Comparison of ENCODE assay signal across 25 cellular contexts in the genomic region with DNA sequence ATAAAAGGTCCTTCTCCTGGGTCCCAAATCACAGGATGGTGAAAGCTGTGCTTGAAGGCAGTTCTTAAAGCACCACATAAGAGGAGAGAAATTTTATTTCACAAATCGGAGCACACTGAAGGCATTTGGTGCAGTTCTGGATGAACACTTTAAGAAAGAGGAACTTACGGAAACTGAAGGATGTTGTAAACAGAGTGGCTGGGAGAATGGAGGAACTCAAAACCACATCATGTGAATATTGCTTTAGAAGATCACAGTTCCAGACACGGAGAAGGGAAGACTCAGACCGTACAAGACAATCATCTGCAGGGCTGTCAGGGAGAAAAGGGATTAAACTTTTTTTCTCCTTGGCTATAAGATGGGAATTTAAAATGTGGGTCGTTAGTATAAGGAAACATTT. TPM values are rescaled to one million over a fixed set of nuclear protein-coding genes. Genes with fewer than 3 reads are reported as not detected.
A peak's percentile ranks its signal among the peaks of the same experiment; 100 is the strongest.
DNase-seq lines count a peak whose midpoint lies in the region; ATAC-seq and TF ChIP-seq lines count a peak whose summit lies in the region.
"Had no signal": no experiment of that assay in that cellular context is flagged by ENCODE, and none has a peak within 500 bp of the region (broad histone marks: within the 10 kb centered on the region; RNA-seq: fewer than 3 reads in every experiment).

No MANE protein-coding gene starts in this region.

- peaks cover 12% of the 10 kb centered on the region for H3K27me3 Mint-ChIP-seq in activated T-helper 17 cell treated with anti-CD3 and anti-CD28 coated beads, Interleukin-2, amount 50 U/mL, for 72 hours

- H3K27ac Mint-ChIP-seq in activated T-helper 17 cell treated with anti-CD3 and anti-CD28 coated beads, Interleukin-2, amount 50 U/mL, for 72 hours = no peak overlapping the region
- H3K27ac Mint-ChIP-seq: activated CD4-positive, alpha-beta T cell treated with anti-CD3 and anti-CD28 coated beads, Interleukin-2, amount 10 ng/mL, durations not matched to agents 24 days and 14 days; activated naive CD8-positive, alpha-beta T cell treated with anti-CD3 and anti-CD28 coated beads, Interleukin-2, amount 50 U/mL, for 24 hours; activated T-helper 2 cell treated with anti-CD3 and anti-CD28 coated beads, Interferon-gamma antibody, Interleukin-2, Interleukin-4, amounts not matched to agents 10 μg/mL and 5 μg/mL and 100 μg/mL, durations not matched to agents 14 hours and 24 hours and 36 hours; CD8-positive, alpha-beta memory T cell; GM23338 had no signal

- intact Hi-C loops in mucosa of descending colon (cut with DNase I, micrococcal nuclease) (no loop called here), ascending aorta (cut with DNase I) (no loop called here)

- H3K36me3 ChIP-seq in mucosa of descending colon (ENCODE audit: low read depth) (no peaks in the 10 kb centered on the region), ascending aorta (no peaks in the 10 kb centered on the region)
- H3K36me3 ChIP-seq: breast epithelium, vagina had no signal

- no peak for TF ChIP-seq CTCF in mucosa of descending colon (IDR thresholded peaks at IDR 0.05)
- no peak for TF ChIP-seq CTCF in ascending aorta (IDR thresholded peaks at IDR 0.05)

- peak; percentile 38 for ATAC-seq in mucosa of descending colon
- ATAC-seq in activated T-helper 17 cell treated with anti-CD3 and anti-CD28 coated beads, Interleukin-2, amount 50 U/mL, for 72 hours (replicated peaks) = no peak
- ATAC-seq: activated naive CD8-positive, alpha-beta T cell treated with anti-CD3 and anti-CD28 coated beads, Interleukin-2, amount 50 U/mL, for 24 hours; GM23338; PC-3 had no signal

- H3K4me1 ChIP-seq in mucosa of descending colon (ENCODE audit: low read depth) (no peaks in the 10 kb centered on the region), ascending aorta (no peaks in the 10 kb centered on the region)
- H3K4me1 ChIP-seq: breast epithelium, vagina had no signal

- DNase-seq in Ammon's horn (ENCODE audit: low spot score) = peak; percentile 57
- peak; percentile 83 for DNase-seq in KBM-7
- peak; percentile 92 for DNase-seq in SKM-1 (lab: John Stamatoyannopoulos, UW; ENCODE audit: unreplicated experiment)
- DNase-seq in mucosa of descending colon = no peak
- no peak for DNase-seq in ascending aorta (ENCODE audit: low spot score in 2 of 2)
- no peak for DNase-seq in T-helper 1 cell
- DNase-seq in GM03348 (ENCODE audit: low spot score) = no peak
- DNase-seq: activated CD4-positive, alpha-beta T cell treated with anti-CD3 and anti-CD28 coated beads, Interleukin-2, amount 10 ng/mL, durations not matched to agents 24 days and 14 days; activated naive CD8-positive, alpha-beta T cell treated with anti-CD3 and anti-CD28 coated beads, Interleukin-2, amount 50 U/mL, for 24 hours; CD8-positive, alpha-beta memory T cell; kidney glomerular epithelial cell; midbrain; NCI-H1092 treated with DMSO at 0.1 percent for 48 hours; NCI-H524 treated with DMSO at 0.1 percent for 48 hours; PC-3; substantia nigra had no signal

- H3K4me1 Mint-ChIP-seq in activated T-helper 17 cell treated with anti-CD3 and anti-CD28 coated beads, Interleukin-2, amount 50 U/mL, for 72 hours = no peaks in the 10 kb centered on the region
- H3K4me1 Mint-ChIP-seq: activated CD4-positive, alpha-beta T cell treated with anti-CD3 and anti-CD28 coated beads, Interleukin-2, amount 10 ng/mL, durations not matched to agents 24 days and 14 days; activated naive CD8-positive, alpha-beta T cell treated with anti-CD3 and anti-CD28 coated beads, Interleukin-2, amount 50 U/mL, for 24 hours; CD8-positive, alpha-beta memory T cell; neural crest cell had no signal

- H3K36me3 Mint-ChIP-seq in activated T-helper 17 cell treated with anti-CD3 and anti-CD28 coated beads, Interleukin-2, amount 50 U/mL, for 72 hours (ENCODE audit: low read depth) = no peaks in the 10 kb centered on the region
- H3K36me3 Mint-ChIP-seq: CD8-positive, alpha-beta memory T cell had no signal

- H3K27me3 ChIP-seq in ascending aorta = no peaks in the 10 kb centered on the region
- H3K27me3 ChIP-seq: breast epithelium, vagina had no signal

- in situ Hi-C loops in KBM-7 (cut with MboI; ENCODE audit: low pct_unique_long_range_greater_than_20kb, low sequenced_read_pairs) = no loop called here

- H3K4me3 ChIP-seq in mucosa of descending colon (no peak overlapping the region), ascending aorta (no peak overlapping the region)
- H3K4me3 ChIP-seq: breast epithelium, GM23338, SK-N-MC, vagina had no signal

- no peak overlapping the region for H3K27ac ChIP-seq in ascending aorta
- H3K27ac ChIP-seq: breast epithelium, SK-N-MC, vagina had no signal

- no peaks in the 10 kb centered on the region for H3K9me3 Mint-ChIP-seq in activated T-helper 17 cell treated with anti-CD3 and anti-CD28 coated beads, Interleukin-2, amount 50 U/mL, for 72 hours
- H3K9me3 Mint-ChIP-seq: activated CD4-positive, alpha-beta T cell treated with anti-CD3 and anti-CD28 coated beads, Interleukin-2, amount 10 ng/mL, durations not matched to agents 24 days and 14 days; activated naive CD8-positive, alpha-beta T cell treated with anti-CD3 and anti-CD28 coated beads, Interleukin-2, amount 50 U/mL, for 24 hours; activated T-helper 2 cell treated with anti-CD3 and anti-CD28 coated beads, Interferon-gamma antibody, Interleukin-2, Interleukin-4, amounts not matched to agents 10 μg/mL and 5 μg/mL and 100 μg/mL, durations not matched to agents 14 hours and 24 hours and 36 hours; CD8-positive, alpha-beta memory T cell; GM23338; neural crest cell had no signal

- H3K9me3 ChIP-seq in mucosa of descending colon (no peaks in the 10 kb centered on the region), ascending aorta (no peaks in the 10 kb centered on the region)
- H3K9me3 ChIP-seq: breast epithelium, vagina had no signal

- no peak overlapping the region for H3K4me3 Mint-ChIP-seq in activated T-helper 17 cell treated with anti-CD3 and anti-CD28 coated beads, Interleukin-2, amount 50 U/mL, for 72 hours
- H3K4me3 Mint-ChIP-seq: activated CD4-positive, alpha-beta T cell treated with anti-CD3 and anti-CD28 coated beads, Interleukin-2, amount 10 ng/mL, durations not matched to agents 24 days and 14 days; activated naive CD8-positive, alpha-beta T cell treated with anti-CD3 and anti-CD28 coated beads, Interleukin-2, amount 50 U/mL, for 24 hours; CD8-positive, alpha-beta memory T cell; GM23338; neural crest cell had no signal

RNA-seq across cellular contexts. Expression of gene GPR141, which starts 9.0 kb away (rescaled TPM):
- 1 to 10 TPM in 1 of 3 donors, under 1 TPM in 1, not detected in 1; 0.94 to 1.0 TPM for total RNA-seq in mucosa of descending colon
- not detected for total RNA-seq in ascending aorta
- not detected for total RNA-seq in activated T-helper 17 cell treated with anti-CD3 and anti-CD28 coated beads, Interleukin-2, amount 50 U/mL, for 72 hours
- total RNA-seq: activated CD4-positive, alpha-beta T cell treated with anti-CD3 and anti-CD28 coated beads, Interleukin-2, amount 10 ng/mL, durations not matched to agents 24 days and 14 days; activated T-helper 2 cell treated with anti-CD3 and anti-CD28 coated beads, Interferon-gamma antibody, Interleukin-2, Interleukin-4, amounts not matched to agents 10 μg/mL and 5 μg/mL and 100 μg/mL, durations not matched to agents 14 hours and 24 hours and 36 hours; CD8-positive, alpha-beta memory T cell; endothelial cell of umbilical vein; fibroblast of villous mesenchyme; PC-3; vagina had no signal

Comparison
In these comparisons a context has a peak if more than half of its experiments do, and no peak if none do; other contexts are left out.
1. DNase-seq: peak in Ammon's horn (single experiment), KBM-7 (single experiment) and SKM-1 (single experiment); none in mucosa of descending colon (0 of 3), ascending aorta (0 of 2), T-helper 1 cell (0 of 5) and GM03348 (single experiment).